1 cellular context compared by ENCODE assay signal in genomic region chr16:28821874-28822519, GRCh38.
TF ChIP-seq lines count a peak whose summit lies in the region.

No MANE protein-coding gene starts in this region.

TF ChIP-seq in K562, 482 proteins besides CTCF, POLR2A, EP300 and RAD21:
- no peak for TF ChIP-seq IRF2 (CRISPR knock-in tag; IDR thresholded peaks at IDR 0.05)
- TF ChIP-seq E2F8 (IDR thresholded peaks at IDR 0.05; ENCODE audit: low read depth, partially characterized antibody): peak; percentile 61
- no peak for TF ChIP-seq FOS (IDR thresholded peaks at IDR 0.05; ENCODE audit: extremely low read depth, insufficient read length)
- 0 out of 2 replicates have a peak, but pooled peaks have one; percentile 45 for TF ChIP-seq NFRKB (IDR thresholded peaks at IDR 0.05; ENCODE audit: low read depth)
- TF ChIP-seq DPF2 (IDR thresholded peaks at IDR 0.05): 0 out of 2 replicates have a peak, but pooled peaks have one; percentile 61
- TF ChIP-seq MED1 (CRISPR knock-in tag; IDR thresholded peaks at IDR 0.05; ENCODE audit: borderline replicate concordance): no peak
- no peak for TF ChIP-seq TBL1XR1 (IDR thresholded peaks at IDR 0.05; ENCODE audit: low read length in 2 of 2)
- TF ChIP-seq GATA2 (CRISPR knock-in tag; IDR thresholded peaks at IDR 0.05): 0 out of 2 replicates have a peak, but pooled peaks have one; percentile 58
- no peak for TF ChIP-seq ZNF384 (IDR thresholded peaks at IDR 0.05; ENCODE audit: low read depth, low read length)
- TF ChIP-seq GTF2E2 (tag; IDR thresholded peaks at IDR 0.05): 0 out of 2 replicates have a peak, but pooled peaks have one; percentile 28
- TF ChIP-seq CHD1 (IDR thresholded peaks at IDR 0.05; ENCODE audit: low read length): peak; percentile 7
- TF ChIP-seq ARID3A (IDR thresholded peaks at IDR 0.05; ENCODE audit: borderline replicate concordance, low read depth, low read length): 0 out of 2 replicates have a peak, but pooled peaks have one; percentile 2
- TF ChIP-seq NFATC3 (IDR thresholded peaks at IDR 0.05): 0 out of 2 replicates have a peak, but pooled peaks have one; percentile 25
- 0 out of 2 replicates have a peak, but pooled peaks have one; percentile 22 for TF ChIP-seq SMARCA4 (IDR thresholded peaks at IDR 0.05)
- TF ChIP-seq NFXL1 (CRISPR knock-in tag; IDR thresholded peaks at IDR 0.05): no peak
- TF ChIP-seq ZNF354B (CRISPR knock-in tag; IDR thresholded peaks at IDR 0.05): no peak
- peak; percentile 30; the same call in 1 of the 2 replicates for TF ChIP-seq SMARCE1 (IDR thresholded peaks at IDR 0.05)
- TF ChIP-seq ZNF197 (CRISPR knock-in tag; IDR thresholded peaks at IDR 0.05; ENCODE audit: low read depth): 0 out of 2 replicates have a peak, but pooled peaks have one; percentile 53
- TF ChIP-seq NFIX (CRISPR knock-in tag; IDR thresholded peaks at IDR 0.05; ENCODE audit: low read depth): no peak
- TF ChIP-seq RBBP5 (IDR thresholded peaks at IDR 0.05; ENCODE audit: borderline replicate concordance, insufficient read depth, low read length, poor library complexity, severe bottlenecking): no peak
- peak; percentile 64; the same call in 1 of the 2 replicates for TF ChIP-seq FOXJ2 (tag; IDR thresholded peaks at IDR 0.05)
- 0 out of 2 replicates have a peak, but pooled peaks have one; percentile 20 for TF ChIP-seq NCOR1 (IDR thresholded peaks at IDR 0.05)
- no peak for TF ChIP-seq ZNF589 (CRISPR knock-in tag; IDR thresholded peaks at IDR 0.05; ENCODE audit: low read depth)
- no peak for TF ChIP-seq AFF1 (IDR thresholded peaks at IDR 0.05; ENCODE audit: low read depth in 1 of 2, partially characterized antibody in 2 of 2)
- no peak for TF ChIP-seq TSC22D4 (tag; IDR thresholded peaks at IDR 0.05)
- TF ChIP-seq ARNT (IDR thresholded peaks at IDR 0.05): 0 out of 4 replicates have a peak, but pooled peaks have one; percentile 42 to 52
